In genomic region chr17:21041753-21042433, GRCh38 we compare ENCODE assay signal across 8 cellular contexts. TPM values are rescaled to one million over a fixed set of nuclear protein-coding genes. Genes with fewer than 3 reads are reported as not detected.
DNase-seq lines count a peak whose midpoint lies in the region; ATAC-seq and TF ChIP-seq lines count a peak whose summit lies in the region.

No MANE protein-coding gene starts in this region.

- H3K4me1 ChIP-seq in osteoblast (ENCODE audit: insufficient read depth, low read length) (peaks cover 42% of the 10 kb centered on the region), tibial artery (peaks cover 0 to 46% (median 38%) of the 10 kb centered on the region in 4 donors)

- H3K9me3 ChIP-seq in SK-N-MC (ENCODE audit: low read depth, low read length) (no peaks in the 10 kb centered on the region), osteoblast (ENCODE audit: low read depth, low read length) (no peaks in the 10 kb centered on the region), tibial artery (no peaks in the 10 kb centered on the region)

- H3K27ac ChIP-seq in SK-N-MC, result peak overlapping the region; percentile 97; the same call in 1 of the 2 replicates
- peak overlapping the region; percentile 95 for H3K27ac ChIP-seq in osteoblast (ENCODE audit: low read depth, low read length)
- H3K27ac ChIP-seq in tibial artery, result peak overlapping the region; percentile 99 to 100

- H3K9ac ChIP-seq in SK-N-MC (ENCODE audit: insufficient read length), result peak overlapping the region; percentile 99

- intact Hi-C loops in head of caudate nucleus (cut with DNase I), result loop anchor here (5.0 kb wide), 1 partner anchor 35 kb away; no protein-coding TSS in a partner anchor
- intact Hi-C loops in tibial artery (cut with DNase I; ENCODE audit: low total_unique reads), result loop anchor here (10.0 kb wide), 2 partner anchors 83 to 243 kb away; partner anchors contain the start of genes DHRS7B and MAP2K3

- H3K79me2 ChIP-seq in osteoblast (ENCODE audit: insufficient read depth, low read length), result peaks cover 58% of the 10 kb centered on the region

- peak overlapping the region; percentile 96 for H3K27ac Mint-ChIP-seq in activated naive CD4-positive, alpha-beta T cell treated with anti-CD3 and anti-CD28 coated beads, Interleukin-2, amount 50 U/mL, for 24 hours

- H3K4me1 Mint-ChIP-seq in activated naive CD4-positive, alpha-beta T cell treated with anti-CD3 and anti-CD28 coated beads, Interleukin-2, amount 50 U/mL, for 24 hours, result peaks cover 39% of the 10 kb centered on the region

- peak overlapping the region; percentile 74 for H3K4me3 ChIP-seq in Jurkat, Clone E6-1 (ENCODE audit: low read length)
- H3K4me3 ChIP-seq in SK-N-MC (peak overlapping the region; percentile 88), osteoblast (ENCODE audit: insufficient read depth, low read length) (peak overlapping the region; percentile 93), tibial artery (peak overlapping the region; percentile 99 to 100)

- ATAC-seq in HG03039 (IDR thresholded peaks at IDR 0.05; ENCODE audit: unreplicated experiment), result no peak

- H3K36me3 ChIP-seq in SK-N-MC (ENCODE audit: insufficient read depth, low read length) (peaks cover 21% of the 10 kb centered on the region), osteoblast (ENCODE audit: insufficient read depth, low read length) (peaks cover 7% of the 10 kb centered on the region), tibial artery (peaks cover 0 to 6% (median 4%) of the 10 kb centered on the region in 3 donors)

- TF ChIP-seq CTCF in osteoblast (IDR thresholded peaks at IDR 0.05; ENCODE audit: extremely low read depth, low read depth, low read length) (no peak), tibial artery (IDR thresholded peaks at IDR 0.05) (no peak)

- no peak overlapping the region for H2AFZ ChIP-seq in osteoblast (ENCODE audit: low read length)

- no peaks in the 10 kb centered on the region for H3K27me3 Mint-ChIP-seq in activated naive CD4-positive, alpha-beta T cell treated with anti-CD3 and anti-CD28 coated beads, Interleukin-2, amount 50 U/mL, for 24 hours

- H3K27me3 ChIP-seq in osteoblast (ENCODE audit: insufficient read depth, low read length), result no peaks in the 10 kb centered on the region
- H3K27me3 ChIP-seq in tibial artery, result no peaks in the 10 kb centered on the region

- H3K9me3 Mint-ChIP-seq in activated naive CD4-positive, alpha-beta T cell treated with anti-CD3 and anti-CD28 coated beads, Interleukin-2, amount 50 U/mL, for 24 hours, result no peaks in the 10 kb centered on the region

- DNase-seq in GF-D8 (lab: John Stamatoyannopoulos, UW), result peak; percentile 59
- DNase-seq in Jurkat, Clone E6-1 (ENCODE audit: low read depth, low spot score), result peak; percentile 65
- no peak for DNase-seq in SK-N-MC (ENCODE audit: low read depth, low spot score)
- DNase-seq in head of caudate nucleus, result peak; percentile 71 to 96 (median 86)
- DNase-seq in osteoblast (ENCODE audit: insufficient read length, low spot score, missing footprints), result no peak
- DNase-seq in tibial artery, result peak; percentile 91 to 95

- peaks cover 45% of the 10 kb centered on the region for H4K20me1 ChIP-seq in osteoblast (ENCODE audit: insufficient read depth, low read length)

- H3K4me2 ChIP-seq in osteoblast (ENCODE audit: insufficient read depth, low read length), result peak overlapping the region; percentile 81

- H3K4me3 Mint-ChIP-seq in activated naive CD4-positive, alpha-beta T cell treated with anti-CD3 and anti-CD28 coated beads, Interleukin-2, amount 50 U/mL, for 24 hours, result peak overlapping the region; percentile 98

- H3K36me3 Mint-ChIP-seq in activated naive CD4-positive, alpha-beta T cell treated with anti-CD3 and anti-CD28 coated beads, Interleukin-2, amount 50 U/mL, for 24 hours, result no peaks in the 10 kb centered on the region

RNA-seq across cellular contexts. Expression of gene USP22, which starts 0.9 kb away (rescaled TPM):
- 100 TPM for polyA plus RNA-seq in Jurkat, Clone E6-1 (2012; ENCODE audit: insufficient read depth, insufficient read length)
- total RNA-seq in osteoblast, result 271 and 293 TPM in 2 replicates

Comparison
In these comparisons a context has a peak if more than half of its experiments do, and no peak if none do; other contexts are left out.
1. DNase-seq: peak in GF-D8 (single experiment), Jurkat, Clone E6-1 (single experiment), head of caudate nucleus (42 of 42) and tibial artery (2 of 2); none in SK-N-MC (single experiment) and osteoblast (single experiment).
2. Peak in every context shown above with its lines, with median percentiles within 50 percentile points of each other: H3K4me3 ChIP-seq and H3K27ac ChIP-seq.